Comparison of ENCODE assay signal across 1 cellular context in the genomic region with DNA sequence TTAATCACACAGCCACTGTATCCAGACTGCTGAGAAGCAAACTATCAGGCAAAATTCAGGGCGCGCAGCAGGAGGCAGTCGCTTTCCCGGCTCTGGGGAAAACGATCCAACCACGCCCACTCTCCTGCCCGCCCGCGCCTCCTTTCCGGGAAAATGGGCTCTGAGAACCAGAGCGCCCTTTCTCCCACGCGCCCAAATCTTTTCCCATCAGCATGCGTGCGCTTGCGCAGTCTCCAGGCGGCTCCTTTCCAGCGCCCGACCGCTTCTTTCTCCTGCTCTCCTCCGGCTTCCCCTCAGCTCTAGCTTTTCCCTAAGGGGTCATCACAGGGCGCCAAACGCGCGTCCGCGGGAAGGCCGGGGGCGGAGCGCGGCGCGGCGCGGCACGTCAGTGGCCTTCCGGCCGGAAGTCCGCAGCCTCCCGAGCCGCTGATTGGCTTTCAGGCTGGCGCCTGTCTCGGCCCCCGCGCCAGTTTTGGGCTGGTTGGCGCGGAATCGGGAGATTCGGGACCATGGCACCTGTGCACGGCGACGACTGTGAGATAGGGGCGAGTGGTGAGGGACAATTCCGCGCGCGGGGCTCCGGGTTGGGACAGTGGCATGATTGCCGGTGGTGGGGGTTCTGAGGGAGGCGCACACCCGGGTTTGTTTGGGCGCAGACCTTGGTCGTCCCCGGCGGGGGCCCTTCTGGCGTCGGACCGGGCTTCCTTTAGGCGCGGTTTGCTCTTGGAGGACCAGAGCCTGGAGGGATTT.
A peak's percentile ranks its signal among the peaks of the same experiment; 100 is the strongest.
TF ChIP-seq lines count a peak whose summit lies in the region.

A gene with protein sequence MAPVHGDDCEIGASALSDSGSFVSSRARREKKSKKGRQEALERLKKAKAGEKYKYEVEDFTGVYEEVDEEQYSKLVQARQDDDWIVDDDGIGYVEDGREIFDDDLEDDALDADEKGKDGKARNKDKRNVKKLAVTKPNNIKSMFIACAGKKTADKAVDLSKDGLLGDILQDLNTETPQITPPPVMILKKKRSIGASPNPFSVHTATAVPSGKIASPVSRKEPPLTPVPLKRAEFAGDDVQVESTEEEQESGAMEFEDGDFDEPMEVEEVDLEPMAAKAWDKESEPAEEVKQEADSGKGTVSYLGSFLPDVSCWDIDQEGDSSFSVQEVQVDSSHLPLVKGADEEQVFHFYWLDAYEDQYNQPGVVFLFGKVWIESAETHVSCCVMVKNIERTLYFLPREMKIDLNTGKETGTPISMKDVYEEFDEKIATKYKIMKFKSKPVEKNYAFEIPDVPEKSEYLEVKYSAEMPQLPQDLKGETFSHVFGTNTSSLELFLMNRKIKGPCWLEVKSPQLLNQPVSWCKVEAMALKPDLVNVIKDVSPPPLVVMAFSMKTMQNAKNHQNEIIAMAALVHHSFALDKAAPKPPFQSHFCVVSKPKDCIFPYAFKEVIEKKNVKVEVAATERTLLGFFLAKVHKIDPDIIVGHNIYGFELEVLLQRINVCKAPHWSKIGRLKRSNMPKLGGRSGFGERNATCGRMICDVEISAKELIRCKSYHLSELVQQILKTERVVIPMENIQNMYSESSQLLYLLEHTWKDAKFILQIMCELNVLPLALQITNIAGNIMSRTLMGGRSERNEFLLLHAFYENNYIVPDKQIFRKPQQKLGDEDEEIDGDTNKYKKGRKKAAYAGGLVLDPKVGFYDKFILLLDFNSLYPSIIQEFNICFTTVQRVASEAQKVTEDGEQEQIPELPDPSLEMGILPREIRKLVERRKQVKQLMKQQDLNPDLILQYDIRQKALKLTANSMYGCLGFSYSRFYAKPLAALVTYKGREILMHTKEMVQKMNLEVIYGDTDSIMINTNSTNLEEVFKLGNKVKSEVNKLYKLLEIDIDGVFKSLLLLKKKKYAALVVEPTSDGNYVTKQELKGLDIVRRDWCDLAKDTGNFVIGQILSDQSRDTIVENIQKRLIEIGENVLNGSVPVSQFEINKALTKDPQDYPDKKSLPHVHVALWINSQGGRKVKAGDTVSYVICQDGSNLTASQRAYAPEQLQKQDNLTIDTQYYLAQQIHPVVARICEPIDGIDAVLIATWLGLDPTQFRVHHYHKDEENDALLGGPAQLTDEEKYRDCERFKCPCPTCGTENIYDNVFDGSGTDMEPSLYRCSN (N-terminal part only) (plus strand): TSS at position 466 of the 750 bp plus-strand sequence. CDS start 44 bp downstream, at position 510.

TF ChIP-seq in A549, 52 proteins besides CTCF, POLR2A, EP300 and RAD21 (continued from another document):
- TF ChIP-seq, protein P1, sequence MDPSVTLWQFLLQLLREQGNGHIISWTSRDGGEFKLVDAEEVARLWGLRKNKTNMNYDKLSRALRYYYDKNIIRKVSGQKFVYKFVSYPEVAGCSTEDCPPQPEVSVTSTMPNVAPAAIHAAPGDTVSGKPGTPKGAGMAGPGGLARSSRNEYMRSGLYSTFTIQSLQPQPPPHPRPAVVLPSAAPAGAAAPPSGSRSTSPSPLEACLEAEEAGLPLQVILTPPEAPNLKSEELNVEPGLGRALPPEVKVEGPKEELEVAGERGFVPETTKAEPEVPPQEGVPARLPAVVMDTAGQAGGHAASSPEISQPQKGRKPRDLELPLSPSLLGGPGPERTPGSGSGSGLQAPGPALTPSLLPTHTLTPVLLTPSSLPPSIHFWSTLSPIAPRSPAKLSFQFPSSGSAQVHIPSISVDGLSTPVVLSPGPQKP (IDR thresholded peaks at IDR 0.05; ENCODE audit: low read depth, low read length): peak; percentile 26; the same call in 1 of the 2 replicates
- TF ChIP-seq GATA3 (IDR thresholded peaks at IDR 0.05; ENCODE audit: borderline replicate concordance): no peak
- no peak for TF ChIP-seq MAFK (IDR thresholded peaks at IDR 0.05; ENCODE audit: partially characterized antibody)
- peak in 1 of 2 experiments; percentile 66; a peak in 2 of 5 replicates for TF ChIP-seq JUN (IDR thresholded peaks at IDR 0.05)
- TF ChIP-seq, protein P2, sequence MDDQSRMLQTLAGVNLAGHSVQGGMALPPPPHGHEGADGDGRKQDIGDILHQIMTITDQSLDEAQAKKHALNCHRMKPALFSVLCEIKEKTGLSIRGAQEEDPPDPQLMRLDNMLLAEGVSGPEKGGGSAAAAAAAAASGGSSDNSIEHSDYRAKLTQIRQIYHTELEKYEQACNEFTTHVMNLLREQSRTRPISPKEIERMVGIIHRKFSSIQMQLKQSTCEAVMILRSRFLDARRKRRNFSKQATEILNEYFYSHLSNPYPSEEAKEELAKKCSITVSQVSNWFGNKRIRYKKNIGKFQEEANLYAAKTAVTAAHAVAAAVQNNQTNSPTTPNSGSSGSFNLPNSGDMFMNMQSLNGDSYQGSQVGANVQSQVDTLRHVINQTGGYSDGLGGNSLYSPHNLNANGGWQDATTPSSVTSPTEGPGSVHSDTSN (IDR thresholded peaks at IDR 0.05): no peak
- TF ChIP-seq, protein P3, sequence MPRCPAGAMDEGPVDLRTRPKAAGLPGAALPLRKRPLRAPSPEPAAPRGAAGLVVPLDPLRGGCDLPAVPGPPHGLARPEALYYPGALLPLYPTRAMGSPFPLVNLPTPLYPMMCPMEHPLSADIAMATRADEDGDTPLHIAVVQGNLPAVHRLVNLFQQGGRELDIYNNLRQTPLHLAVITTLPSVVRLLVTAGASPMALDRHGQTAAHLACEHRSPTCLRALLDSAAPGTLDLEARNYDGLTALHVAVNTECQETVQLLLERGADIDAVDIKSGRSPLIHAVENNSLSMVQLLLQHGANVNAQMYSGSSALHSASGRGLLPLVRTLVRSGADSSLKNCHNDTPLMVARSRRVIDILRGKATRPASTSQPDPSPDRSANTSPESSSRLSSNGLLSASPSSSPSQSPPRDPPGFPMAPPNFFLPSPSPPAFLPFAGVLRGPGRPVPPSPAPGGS (IDR thresholded peaks at IDR 0.05): no peak
- TF ChIP-seq KDM5A (IDR thresholded peaks at IDR 0.05): peak; percentile 82
- TF ChIP-seq RNF2 (IDR thresholded peaks at IDR 0.05; ENCODE audit: borderline replicate concordance, low read depth): no peak
- TF ChIP-seq PHF8 (IDR thresholded peaks at IDR 0.05; ENCODE audit: borderline replicate concordance, low read depth): peak; percentile 42
- 0 out of 2 replicates have a peak, but pooled peaks have one; percentile 58 for TF ChIP-seq MYC (IDR thresholded peaks at IDR 0.05; ENCODE audit: borderline replicate concordance, low read length)
- TF ChIP-seq, protein P4, sequence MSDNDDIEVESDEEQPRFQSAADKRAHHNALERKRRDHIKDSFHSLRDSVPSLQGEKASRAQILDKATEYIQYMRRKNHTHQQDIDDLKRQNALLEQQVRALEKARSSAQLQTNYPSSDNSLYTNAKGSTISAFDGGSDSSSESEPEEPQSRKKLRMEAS (IDR thresholded peaks at IDR 0.05): peak; percentile 70
- TF ChIP-seq RCOR1 (IDR thresholded peaks at IDR 0.05; ENCODE audit: low read depth, low read length): no peak
- no peak for TF ChIP-seq POLR2AphosphoS2 (conservative IDR thresholded peaks at IDR 0.05; ENCODE audit: low read length)
- TF ChIP-seq, protein P5, sequence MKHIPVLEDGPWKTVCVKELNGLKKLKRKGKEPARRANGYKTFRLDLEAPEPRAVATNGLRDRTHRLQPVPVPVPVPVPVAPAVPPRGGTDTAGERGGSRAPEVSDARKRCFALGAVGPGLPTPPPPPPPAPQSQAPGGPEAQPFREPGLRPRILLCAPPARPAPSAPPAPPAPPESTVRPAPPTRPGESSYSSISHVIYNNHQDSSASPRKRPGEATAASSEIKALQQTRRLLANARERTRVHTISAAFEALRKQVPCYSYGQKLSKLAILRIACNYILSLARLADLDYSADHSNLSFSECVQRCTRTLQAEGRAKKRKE (CRISPR knock-in tag; IDR thresholded peaks at IDR 0.05; ENCODE audit: low read depth): no peak
- TF ChIP-seq TP53 (CRISPR knock-in tag; IDR thresholded peaks at IDR 0.05): no peak
- TF ChIP-seq CHD2 (IDR thresholded peaks at IDR 0.05; ENCODE audit: low read length, partially characterized antibody): no peak
- no peak for TF ChIP-seq HOXB5 (CRISPR knock-in tag; IDR thresholded peaks at IDR 0.05)
- TF ChIP-seq KDM1A (IDR thresholded peaks at IDR 0.05; ENCODE audit: low read depth): no peak
- TF ChIP-seq, protein P6, sequence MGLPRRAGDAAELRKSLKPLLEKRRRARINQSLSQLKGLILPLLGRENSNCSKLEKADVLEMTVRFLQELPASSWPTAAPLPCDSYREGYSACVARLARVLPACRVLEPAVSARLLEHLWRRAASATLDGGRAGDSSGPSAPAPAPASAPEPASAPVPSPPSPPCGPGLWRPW (IDR thresholded peaks at IDR 0.05): no peak
- TF ChIP-seq CHD4 (IDR thresholded peaks at IDR 0.05; ENCODE audit: borderline replicate concordance): no peak
- no peak for TF ChIP-seq NFE2L2 (conservative IDR thresholded peaks at IDR 0.05; ENCODE audit: low read length)
- TF ChIP-seq JUNB (IDR thresholded peaks at IDR 0.05): no peak
